ENCODE assay signal across 1 cellular context in the genomic region with DNA sequence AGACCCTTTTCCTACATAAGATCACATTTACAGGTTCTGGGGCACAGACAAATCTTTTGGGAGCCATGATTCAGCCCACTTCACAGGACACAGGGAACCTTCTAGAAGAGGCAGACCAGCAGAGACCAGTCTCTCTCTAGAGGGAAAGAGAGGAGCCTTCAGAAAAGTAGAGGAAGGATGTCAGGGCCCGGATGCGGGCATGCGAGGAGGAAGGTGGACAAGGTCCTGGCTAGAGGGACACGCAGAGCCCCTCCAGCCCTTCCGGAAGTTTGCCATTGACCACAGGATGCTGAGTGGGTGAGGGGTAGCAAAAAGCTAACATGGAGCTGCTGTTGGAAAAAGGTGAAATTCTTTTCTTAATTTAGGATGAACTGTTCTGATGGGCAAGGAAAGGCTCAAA.
TF ChIP-seq lines count a peak whose summit lies in the region.

No MANE protein-coding gene starts in this region.

TF ChIP-seq in H1, 55 proteins besides CTCF, POLR2A, EP300 and RAD21:
- no peak for TF ChIP-seq GABPA (IDR thresholded peaks at IDR 0.05; ENCODE audit: borderline replicate concordance, insufficient read depth, low read length)
- TF ChIP-seq SP4 (IDR thresholded peaks at IDR 0.05; ENCODE audit: low read length): no peak
- no peak for TF ChIP-seq RFX5 (IDR thresholded peaks at IDR 0.05; ENCODE audit: borderline replicate concordance, low read depth, low read length)
- no peak for TF ChIP-seq BRCA1 (IDR thresholded peaks at IDR 0.05; ENCODE audit: low read depth, low read length)
- no peak for TF ChIP-seq CHD2 (IDR thresholded peaks at IDR 0.05; ENCODE audit: low read length)
- TF ChIP-seq ZNF274 (IDR thresholded peaks at IDR 0.05; ENCODE audit: borderline replicate concordance, extremely low read depth, low read length): no peak
- no peak for TF ChIP-seq CEBPB (IDR thresholded peaks at IDR 0.05; ENCODE audit: low read depth, low read length)
- TF ChIP-seq, protein P1, sequence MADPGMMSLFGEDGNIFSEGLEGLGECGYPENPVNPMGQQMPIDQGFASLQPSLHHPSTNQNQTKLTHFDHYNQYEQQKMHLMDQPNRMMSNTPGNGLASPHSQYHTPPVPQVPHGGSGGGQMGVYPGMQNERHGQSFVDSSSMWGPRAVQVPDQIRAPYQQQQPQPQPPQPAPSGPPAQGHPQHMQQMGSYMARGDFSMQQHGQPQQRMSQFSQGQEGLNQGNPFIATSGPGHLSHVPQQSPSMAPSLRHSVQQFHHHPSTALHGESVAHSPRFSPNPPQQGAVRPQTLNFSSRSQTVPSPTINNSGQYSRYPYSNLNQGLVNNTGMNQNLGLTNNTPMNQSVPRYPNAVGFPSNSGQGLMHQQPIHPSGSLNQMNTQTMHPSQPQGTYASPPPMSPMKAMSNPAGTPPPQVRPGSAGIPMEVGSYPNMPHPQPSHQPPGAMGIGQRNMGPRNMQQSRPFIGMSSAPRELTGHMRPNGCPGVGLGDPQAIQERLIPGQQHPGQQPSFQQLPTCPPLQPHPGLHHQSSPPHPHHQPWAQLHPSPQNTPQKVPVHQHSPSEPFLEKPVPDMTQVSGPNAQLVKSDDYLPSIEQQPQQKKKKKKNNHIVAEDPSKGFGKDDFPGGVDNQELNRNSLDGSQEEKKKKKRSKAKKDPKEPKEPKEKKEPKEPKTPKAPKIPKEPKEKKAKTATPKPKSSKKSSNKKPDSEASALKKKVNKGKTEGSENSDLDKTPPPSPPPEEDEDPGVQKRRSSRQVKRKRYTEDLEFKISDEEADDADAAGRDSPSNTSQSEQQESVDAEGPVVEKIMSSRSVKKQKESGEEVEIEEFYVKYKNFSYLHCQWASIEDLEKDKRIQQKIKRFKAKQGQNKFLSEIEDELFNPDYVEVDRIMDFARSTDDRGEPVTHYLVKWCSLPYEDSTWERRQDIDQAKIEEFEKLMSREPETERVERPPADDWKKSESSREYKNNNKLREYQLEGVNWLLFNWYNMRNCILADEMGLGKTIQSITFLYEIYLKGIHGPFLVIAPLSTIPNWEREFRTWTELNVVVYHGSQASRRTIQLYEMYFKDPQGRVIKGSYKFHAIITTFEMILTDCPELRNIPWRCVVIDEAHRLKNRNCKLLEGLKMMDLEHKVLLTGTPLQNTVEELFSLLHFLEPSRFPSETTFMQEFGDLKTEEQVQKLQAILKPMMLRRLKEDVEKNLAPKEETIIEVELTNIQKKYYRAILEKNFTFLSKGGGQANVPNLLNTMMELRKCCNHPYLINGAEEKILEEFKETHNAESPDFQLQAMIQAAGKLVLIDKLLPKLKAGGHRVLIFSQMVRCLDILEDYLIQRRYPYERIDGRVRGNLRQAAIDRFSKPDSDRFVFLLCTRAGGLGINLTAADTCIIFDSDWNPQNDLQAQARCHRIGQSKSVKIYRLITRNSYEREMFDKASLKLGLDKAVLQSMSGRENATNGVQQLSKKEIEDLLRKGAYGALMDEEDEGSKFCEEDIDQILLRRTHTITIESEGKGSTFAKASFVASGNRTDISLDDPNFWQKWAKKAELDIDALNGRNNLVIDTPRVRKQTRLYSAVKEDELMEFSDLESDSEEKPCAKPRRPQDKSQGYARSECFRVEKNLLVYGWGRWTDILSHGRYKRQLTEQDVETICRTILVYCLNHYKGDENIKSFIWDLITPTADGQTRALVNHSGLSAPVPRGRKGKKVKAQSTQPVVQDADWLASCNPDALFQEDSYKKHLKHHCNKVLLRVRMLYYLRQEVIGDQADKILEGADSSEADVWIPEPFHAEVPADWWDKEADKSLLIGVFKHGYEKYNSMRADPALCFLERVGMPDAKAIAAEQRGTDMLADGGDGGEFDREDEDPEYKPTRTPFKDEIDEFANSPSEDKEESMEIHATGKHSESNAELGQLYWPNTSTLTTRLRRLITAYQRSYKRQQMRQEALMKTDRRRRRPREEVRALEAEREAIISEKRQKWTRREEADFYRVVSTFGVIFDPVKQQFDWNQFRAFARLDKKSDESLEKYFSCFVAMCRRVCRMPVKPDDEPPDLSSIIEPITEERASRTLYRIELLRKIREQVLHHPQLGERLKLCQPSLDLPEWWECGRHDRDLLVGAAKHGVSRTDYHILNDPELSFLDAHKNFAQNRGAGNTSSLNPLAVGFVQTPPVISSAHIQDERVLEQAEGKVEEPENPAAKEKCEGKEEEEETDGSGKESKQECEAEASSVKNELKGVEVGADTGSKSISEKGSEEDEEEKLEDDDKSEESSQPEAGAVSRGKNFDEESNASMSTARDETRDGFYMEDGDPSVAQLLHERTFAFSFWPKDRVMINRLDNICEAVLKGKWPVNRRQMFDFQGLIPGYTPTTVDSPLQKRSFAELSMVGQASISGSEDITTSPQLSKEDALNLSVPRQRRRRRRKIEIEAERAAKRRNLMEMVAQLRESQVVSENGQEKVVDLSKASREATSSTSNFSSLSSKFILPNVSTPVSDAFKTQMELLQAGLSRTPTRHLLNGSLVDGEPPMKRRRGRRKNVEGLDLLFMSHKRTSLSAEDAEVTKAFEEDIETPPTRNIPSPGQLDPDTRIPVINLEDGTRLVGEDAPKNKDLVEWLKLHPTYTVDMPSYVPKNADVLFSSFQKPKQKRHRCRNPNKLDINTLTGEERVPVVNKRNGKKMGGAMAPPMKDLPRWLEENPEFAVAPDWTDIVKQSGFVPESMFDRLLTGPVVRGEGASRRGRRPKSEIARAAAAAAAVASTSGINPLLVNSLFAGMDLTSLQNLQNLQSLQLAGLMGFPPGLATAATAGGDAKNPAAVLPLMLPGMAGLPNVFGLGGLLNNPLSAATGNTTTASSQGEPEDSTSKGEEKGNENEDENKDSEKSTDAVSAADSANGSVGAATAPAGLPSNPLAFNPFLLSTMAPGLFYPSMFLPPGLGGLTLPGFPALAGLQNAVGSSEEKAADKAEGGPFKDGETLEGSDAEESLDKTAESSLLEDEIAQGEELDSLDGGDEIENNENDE (IDR thresholded peaks at IDR 0.05; ENCODE audit: insufficient replicate concordance, low read length): no peak
- no peak for TF ChIP-seq KDM1A (IDR thresholded peaks at IDR 0.05; ENCODE audit: borderline replicate concordance, low read length)
- TF ChIP-seq, protein P2, sequence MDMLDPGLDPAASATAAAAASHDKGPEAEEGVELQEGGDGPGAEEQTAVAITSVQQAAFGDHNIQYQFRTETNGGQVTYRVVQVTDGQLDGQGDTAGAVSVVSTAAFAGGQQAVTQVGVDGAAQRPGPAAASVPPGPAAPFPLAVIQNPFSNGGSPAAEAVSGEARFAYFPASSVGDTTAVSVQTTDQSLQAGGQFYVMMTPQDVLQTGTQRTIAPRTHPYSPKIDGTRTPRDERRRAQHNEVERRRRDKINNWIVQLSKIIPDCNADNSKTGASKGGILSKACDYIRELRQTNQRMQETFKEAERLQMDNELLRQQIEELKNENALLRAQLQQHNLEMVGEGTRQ (IDR thresholded peaks at IDR 0.05; ENCODE audit: low read length): no peak
- TF ChIP-seq SRF (IDR thresholded peaks at IDR 0.05; ENCODE audit: low read depth, low read length): no peak
- no peak for TF ChIP-seq YY1 (IDR thresholded peaks at IDR 0.05; ENCODE audit: low read depth, low read length)
- TF ChIP-seq TAF1 (IDR thresholded peaks at IDR 0.05; ENCODE audit: low read depth, low read length): no peak
- TF ChIP-seq SP1 (IDR thresholded peaks at IDR 0.05; ENCODE audit: low read depth, low read length): no peak
- TF ChIP-seq GTF2F1 (IDR thresholded peaks at IDR 0.05; ENCODE audit: borderline replicate concordance, low read depth, low read length): no peak
- TF ChIP-seq, protein P3, sequence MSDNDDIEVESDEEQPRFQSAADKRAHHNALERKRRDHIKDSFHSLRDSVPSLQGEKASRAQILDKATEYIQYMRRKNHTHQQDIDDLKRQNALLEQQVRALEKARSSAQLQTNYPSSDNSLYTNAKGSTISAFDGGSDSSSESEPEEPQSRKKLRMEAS (IDR thresholded peaks at IDR 0.05): no peak
- no peak for TF ChIP-seq TCF12 (IDR thresholded peaks at IDR 0.05; ENCODE audit: low read depth, low read length)
- TF ChIP-seq JUN (IDR thresholded peaks at IDR 0.05; ENCODE audit: low read depth, low read length): no peak
